In genomic region chr12:122454250-122454721, GRCh38 we compare ENCODE assay signal across 15 cellular contexts. TPM values are rescaled to one million over a fixed set of nuclear protein-coding genes. Genes with fewer than 3 reads are reported as not detected.
DNase-seq lines count a peak whose midpoint lies in the region; ATAC-seq, FAIRE-seq and TF ChIP-seq lines count a peak whose summit lies in the region.
"Had no signal": no experiment of that assay in that cellular context is flagged by ENCODE, and none has a peak within 500 bp of the region (broad histone marks: within the 10 kb centered on the region; RNA-seq: fewer than 3 reads in every experiment).

No MANE protein-coding gene starts in this region.

- H2BK120ac ChIP-seq in H1 (replicated peaks; ENCODE audit: low read depth, low read length), result no peak overlapping the region

- TF ChIP-seq RAD21 in H1 (IDR thresholded peaks at IDR 0.05 in 1 of 2, conservative IDR thresholded peaks at IDR 0.05 in 1 of 2; ENCODE audit: low read depth in 2 of 2, low read length in 2 of 2), result no peak

- no peak overlapping the region for H4K8ac ChIP-seq in H1 (ENCODE audit: extremely low read depth, insufficient read depth, low read length)

- no peaks in the 10 kb centered on the region for H4K20me1 ChIP-seq in OCI-LY3 (ENCODE audit: insufficient read depth, low read length)
- H4K20me1 ChIP-seq in H1 (replicated peaks in 1 of 2; ENCODE audit: control insufficient read depth in 1 of 2, insufficient read depth in 2 of 2, low read length in 2 of 2), result no peaks in the 10 kb centered on the region
- no peaks in the 10 kb centered on the region for H4K20me1 ChIP-seq in Karpas-422 (ENCODE audit: insufficient read depth, low read depth, low read length)

- H3K23me2 ChIP-seq in H1 (ENCODE audit: low read depth, low read length), result no peaks in the 10 kb centered on the region

- no peak overlapping the region for H3K4ac ChIP-seq in H1 (replicated peaks; ENCODE audit: insufficient read length, low read depth, low read length)

- TF ChIP-seq POLR2A in H1 (IDR thresholded peaks at IDR 0.05; ENCODE audit: control extremely low read depth in 1 of 2, low read depth in 2 of 2, low read length in 2 of 2), result no peak

- peak overlapping the region; percentile 99 for H3K27ac Mint-ChIP-seq in activated CD4-positive, alpha-beta T cell treated with anti-CD3 and anti-CD28 coated beads, Interleukin-2, amount 10 ng/mL, durations not matched to agents 7 days and 5 days
- peak overlapping the region; percentile 94 for H3K27ac Mint-ChIP-seq in stimulated activated effector memory CD8-positive, alpha-beta T cell treated with anti-CD3 and anti-CD28 coated beads, Interleukin-12 subunit alpha, Interleukin-12 subunit beta, amount 100 ng/mL, for 72 hours
- H3K27ac Mint-ChIP-seq: dendritic cell treated with granulocyte-macrophage colony-stimulating factor and Interleukin-4, amounts not matched to agents 40 ng/mL and 50 ng/mL, for 4 days had no signal

- H2BK15ac ChIP-seq in H1 (ENCODE audit: low read length), result no peak overlapping the region

- H3K4me3 Mint-ChIP-seq in activated CD4-positive, alpha-beta T cell treated with anti-CD3 and anti-CD28 coated beads, Interleukin-2, amount 10 ng/mL, durations not matched to agents 7 days and 5 days, result no peak overlapping the region
- peak overlapping the region; percentile 68 for H3K4me3 Mint-ChIP-seq in stimulated activated effector memory CD8-positive, alpha-beta T cell treated with anti-CD3 and anti-CD28 coated beads, Interleukin-12 subunit alpha, Interleukin-12 subunit beta, amount 100 ng/mL, for 72 hours
- H3K4me3 Mint-ChIP-seq: dendritic cell treated with granulocyte-macrophage colony-stimulating factor and Interleukin-4, amounts not matched to agents 40 ng/mL and 50 ng/mL, for 4 days had no signal

- no peak overlapping the region for H2BK5ac ChIP-seq in H1 (ENCODE audit: low read depth, low read length)

- H3K18ac ChIP-seq in H1 (ENCODE audit: extremely low read depth, low read length), result no peak overlapping the region

- no peak overlapping the region for H2BK20ac ChIP-seq in H1 (ENCODE audit: low read length)

- TF ChIP-seq EP300 in H1 (IDR thresholded peaks at IDR 0.05; ENCODE audit: borderline replicate concordance in 1 of 2, low read depth in 2 of 2, low read length in 2 of 2), result no peak

- no peaks in the 10 kb centered on the region for H3K27me3 Mint-ChIP-seq in activated CD4-positive, alpha-beta T cell treated with anti-CD3 and anti-CD28 coated beads, Interleukin-2, amount 10 ng/mL, durations not matched to agents 7 days and 5 days
- H3K27me3 Mint-ChIP-seq: dendritic cell treated with granulocyte-macrophage colony-stimulating factor and Interleukin-4, amounts not matched to agents 40 ng/mL and 50 ng/mL, for 4 days had no signal

- no peak overlapping the region for H4K91ac ChIP-seq in H1 (replicated peaks; ENCODE audit: insufficient read length, low read length)

- H3K4me1 Mint-ChIP-seq in activated CD4-positive, alpha-beta T cell treated with anti-CD3 and anti-CD28 coated beads, Interleukin-2, amount 10 ng/mL, durations not matched to agents 7 days and 5 days, result peaks cover 44% of the 10 kb centered on the region
- H3K4me1 Mint-ChIP-seq in stimulated activated effector memory CD8-positive, alpha-beta T cell treated with anti-CD3 and anti-CD28 coated beads, Interleukin-12 subunit alpha, Interleukin-12 subunit beta, amount 100 ng/mL, for 72 hours, result peaks cover 32% of the 10 kb centered on the region

- H3K36me3 ChIP-seq in OCI-LY3 (replicated peaks; ENCODE audit: low read depth, low read length) (no peaks in the 10 kb centered on the region), H1 (ENCODE audit: control insufficient read depth in 2 of 4, insufficient read depth in 4 of 4, low read length in 3 of 4) (no peaks in the 10 kb centered on the region), Karpas-422 (ENCODE audit: insufficient read depth, low read length) (no peaks in the 10 kb centered on the region), HAP-1 (replicated peaks) (no peaks in the 10 kb centered on the region)
- H3K36me3 ChIP-seq: right atrium auricular region had no signal

- no peaks in the 10 kb centered on the region for H3K79me1 ChIP-seq in H1 (ENCODE audit: low read depth, low read length)

- H3K23ac ChIP-seq in H1 (ENCODE audit: insufficient read length), result no peak overlapping the region

- TF ChIP-seq CTCF in OCI-LY3 (IDR thresholded peaks at IDR 0.05; ENCODE audit: low read depth, low read length), result no peak
- no peak for TF ChIP-seq CTCF in H1 (IDR thresholded peaks at IDR 0.05; ENCODE audit: control extremely low read depth in 1 of 3, insufficient read depth in 1 of 3, low read depth in 1 of 3, low read length in 3 of 3)

- no peak for DNase-seq in activated CD4-positive, alpha-beta T cell treated with anti-CD3 and anti-CD28 coated beads, Interleukin-2, amount 10 ng/mL, durations not matched to agents 7 days and 5 days
- DNase-seq in activated CD4-positive, alpha-beta T cell treated with anti-CD3 and anti-CD28 coated beads for 4 hours, result no peak
- DNase-seq in H1 (ENCODE audit: low read depth in 1 of 2, low spot score in 2 of 2) (no peak), Karpas-422 (no peak), HAP-1 (ENCODE audit: low spot score in 2 of 2) (no peak), EL (no peak)
- DNase-seq in stimulated activated effector memory CD8-positive, alpha-beta T cell treated with anti-CD3 and anti-CD28 coated beads, Interleukin-12 subunit alpha, Interleukin-12 subunit beta, amount 100 ng/mL, for 72 hours (ENCODE audit: low spot score in 2 of 2), result no peak
- DNase-seq: hippocampal formation, NCI-H2029 treated with DMSO at 0.1 percent for 48 hours, NCI-H748 treated with DMSO at 0.1 percent for 48 hours had no signal

- H3K27me3 ChIP-seq in OCI-LY3 (ENCODE audit: low read depth, low read length), result no peaks in the 10 kb centered on the region
- H3K27me3 ChIP-seq in H1 (replicated peaks in 1 of 4; ENCODE audit: control insufficient read depth in 3 of 4, extremely low read depth in 1 of 4, insufficient read depth in 3 of 4, low read length in 3 of 4), result no peaks in the 10 kb centered on the region
- no peaks in the 10 kb centered on the region for H3K27me3 ChIP-seq in Karpas-422 (ENCODE audit: low read length)
- no peaks in the 10 kb centered on the region for H3K27me3 ChIP-seq in HAP-1 (ENCODE audit: low read depth)
- H3K27me3 ChIP-seq: right atrium auricular region had no signal

- H3K4me3 ChIP-seq in OCI-LY3 (ENCODE audit: low read length) (no peak overlapping the region), H1 (ENCODE audit: extremely low read depth in 1 of 4, insufficient read depth in 2 of 4, low read depth in 3 of 4, low read length in 4 of 4) (no peak overlapping the region), Karpas-422 (ENCODE audit: low read length) (no peak overlapping the region), HAP-1 (no peak overlapping the region)
- H3K4me3 ChIP-seq: right atrium auricular region had no signal

- no peak overlapping the region for H4K5ac ChIP-seq in H1 (ENCODE audit: insufficient read length, low read depth, low read length)

- POLR2A ChIA-PET in activated CD4-positive, alpha-beta T cell treated with anti-CD3 and anti-CD28 coated beads, Interleukin-2, amount 10 ng/mL, durations not matched to agents 7 days and 5 days (lab: Charles Lee), result no interaction called here
- POLR2A ChIA-PET in H1 (lab: Charles Lee; ENCODE audit: partially characterized antibody), result interaction anchor here (1.2 kb wide), 1 partner anchor 54 kb away, joined by 5 read pairs; no protein-coding TSS in a partner anchor

- H2AFZ ChIP-seq in OCI-LY3 (ENCODE audit: low read depth, low read length) (peak overlapping the region; percentile 77; the same call in 1 of the 2 replicates), H1 (ENCODE audit: low read length) (peak overlapping the region; percentile 51; the same call in 1 of the 2 replicates), Karpas-422 (ENCODE audit: low read length) (no peak overlapping the region)

- 95% methylated on average over 12 of the region's 12 CpGs; no CpG with 5 or more reads in 1 of the 2 experiments for WGBS in H1 (ENCODE audit: extremely low coverage in 1 of 2, insufficient coverage in 1 of 2, insufficient read length in 1 of 2, insufficient replicate concordance in 2 of 2, low coverage in 1 of 2, low lambda C conversion rate in 2 of 2, missing lambda C conversion rate in 1 of 2), 2 experiments

- H3K9ac ChIP-seq in OCI-LY3 (ENCODE audit: low read length), result no peak overlapping the region
- no peak overlapping the region for H3K9ac ChIP-seq in H1 (replicated peaks in 1 of 4; ENCODE audit: extremely low read depth in 1 of 4, low read depth in 3 of 4, low read length in 3 of 4)
- no peak overlapping the region for H3K9ac ChIP-seq in Karpas-422 (ENCODE audit: low read length)

- H3K27ac ChIP-seq in OCI-LY3 (ENCODE audit: low read length) (no peak overlapping the region), H1 (ENCODE audit: low read depth, low read length) (no peak overlapping the region), Karpas-422 (ENCODE audit: low read length) (no peak overlapping the region)
- H3K27ac ChIP-seq: right atrium auricular region had no signal

- H3K14ac ChIP-seq in H1 (ENCODE audit: insufficient read length), result no peak overlapping the region

- H3K9me3 Mint-ChIP-seq in activated CD4-positive, alpha-beta T cell treated with anti-CD3 and anti-CD28 coated beads, Interleukin-2, amount 10 ng/mL, durations not matched to agents 7 days and 5 days, result no peaks in the 10 kb centered on the region
- no peaks in the 10 kb centered on the region for H3K9me3 Mint-ChIP-seq in stimulated activated effector memory CD8-positive, alpha-beta T cell treated with anti-CD3 and anti-CD28 coated beads, Interleukin-12 subunit alpha, Interleukin-12 subunit beta, amount 100 ng/mL, for 72 hours
- H3K9me3 Mint-ChIP-seq: dendritic cell treated with granulocyte-macrophage colony-stimulating factor and Interleukin-4, amounts not matched to agents 40 ng/mL and 50 ng/mL, for 4 days had no signal

- in situ Hi-C loops in HAP-1 (cut with MboI; ENCODE audit: low sequenced_read_pairs), result no loop called here

- H3K79me2 ChIP-seq in OCI-LY3 (ENCODE audit: low read length) (no peaks in the 10 kb centered on the region), H1 (ENCODE audit: control insufficient read depth in 1 of 2, insufficient read depth in 2 of 2, low read length in 2 of 2) (no peaks in the 10 kb centered on the region), Karpas-422 (ENCODE audit: low read length) (no peaks in the 10 kb centered on the region)

- no peak for FAIRE-seq in H1 (lab: Jason Lieb, UNC)
- FAIRE-seq: TTC549 had no signal

- CTCF ChIA-PET in activated CD4-positive, alpha-beta T cell treated with anti-CD3 and anti-CD28 coated beads, Interleukin-2, amount 10 ng/mL, durations not matched to agents 7 days and 5 days (lab: Charles Lee), result interaction anchor here (0.8 to 1.2 kb wide), 5 partner anchors 9 to 66 kb away, joined by 3 to 4 read pairs (median 4); no protein-coding TSS in a partner anchor
- CTCF ChIA-PET in H1 (lab: Charles Lee; ENCODE audit: partially characterized antibody), result interaction anchor here (1.0 to 1.3 kb wide), 2 partner anchors 54 to 63 kb away, joined by 3 to 4 read pairs; no protein-coding TSS in a partner anchor

- H3K9me3 ChIP-seq in OCI-LY3 (ENCODE audit: insufficient read depth, low read length) (no peaks in the 10 kb centered on the region), H1 (ENCODE audit: insufficient read depth in 2 of 2, low read depth in 1 of 2, low read length in 1 of 2) (no peaks in the 10 kb centered on the region), Karpas-422 (ENCODE audit: low read length) (no peaks in the 10 kb centered on the region), HAP-1 (no peaks in the 10 kb centered on the region)
- H3K9me3 ChIP-seq: right atrium auricular region had no signal

- no peak overlapping the region for H3K56ac ChIP-seq in H1 (replicated peaks; ENCODE audit: insufficient read length, low read depth, low read length)

- H2AK5ac ChIP-seq in H1 (ENCODE audit: low read depth, low read length), result no peak overlapping the region

- peaks cover 8% of the 10 kb centered on the region for H3K36me3 Mint-ChIP-seq in activated CD4-positive, alpha-beta T cell treated with anti-CD3 and anti-CD28 coated beads, Interleukin-2, amount 10 ng/mL, durations not matched to agents 7 days and 5 days (ENCODE audit: low read depth)
- H3K36me3 Mint-ChIP-seq in stimulated activated effector memory CD8-positive, alpha-beta T cell treated with anti-CD3 and anti-CD28 coated beads, Interleukin-12 subunit alpha, Interleukin-12 subunit beta, amount 100 ng/mL, for 72 hours, result peaks cover 8% of the 10 kb centered on the region

- no peak for ATAC-seq in stimulated activated effector memory CD8-positive, alpha-beta T cell treated with anti-CD3 and anti-CD28 coated beads, Interleukin-12 subunit alpha, Interleukin-12 subunit beta, amount 100 ng/mL, for 72 hours
- ATAC-seq: Right ventricle myocardium inferior had no signal

- H3K4me1 ChIP-seq in OCI-LY3 (ENCODE audit: low read length) (peaks cover 6% of the 10 kb centered on the region), H1 (replicated peaks in 1 of 4; ENCODE audit: control insufficient read depth in 3 of 4, insufficient read depth in 4 of 4, low read length in 3 of 4) (no peaks in the 10 kb centered on the region), Karpas-422 (ENCODE audit: low read length) (no peaks in the 10 kb centered on the region), HAP-1 (peaks cover 8% of the 10 kb centered on the region)
- H3K4me1 ChIP-seq: right atrium auricular region had no signal

- no peak overlapping the region for H2BK12ac ChIP-seq in H1 (ENCODE audit: low read depth, low read length)

- H3K4me2 ChIP-seq in OCI-LY3 (ENCODE audit: low read length) (no peak overlapping the region), H1 (ENCODE audit: insufficient read depth in 1 of 2, low read depth in 2 of 2, low read length in 2 of 2) (no peak overlapping the region), Karpas-422 (ENCODE audit: low read depth, low read length, poor library complexity, severe bottlenecking) (no peak overlapping the region)

- no peaks in the 10 kb centered on the region for H3K9me2 ChIP-seq in Karpas-422 (replicated peaks; ENCODE audit: insufficient read depth, low read length)

RNA-seq across cellular contexts. Expression of gene CLIP1, which starts 31.8 kb away (rescaled TPM):
- 10 to 100 TPM; 75.6 to 76.5 TPM for total RNA-seq in activated CD4-positive, alpha-beta T cell treated with anti-CD3 and anti-CD28 coated beads, Interleukin-2, amount 10 ng/mL, durations not matched to agents 7 days and 5 days
- 26.6 and 27.6 TPM in 2 replicates for total RNA-seq in H1 (2021; fragmentation: NEBNext Ultra II Directional; extraction: Animal tissue kit (Norgen Biotek cat#: 25700))
- 13.5 and 19.0 TPM in 2 replicates for polyA plus RNA-seq in H1 (2011; rRNA removed)
- 15.2 TPM for polyA plus RNA-seq in H1 (2011; cell fraction: cytosol; rRNA removed)
- polyA plus RNA-seq in H1 (2011; cell fraction: nucleus; rRNA removed), result 46.3 TPM
- 14.4 to 23.7 TPM (median 15.8 TPM) in 4 replicates for polyA plus RNA-seq in H1 (2012, experiment 1 of 2)
- 0.68 TPM for polyA plus RNA-seq in H1 (2012, experiment 2 of 2)
- polyA plus RNA-seq in H1 (2013, experiment 1 of 2), result 20.9 TPM
- polyA plus RNA-seq in H1 (2013, experiment 2 of 2), result 21.3 TPM
- 37.4 and 51.1 TPM in 2 replicates for polyA minus RNA-seq in H1 (2011; rRNA and poly(A)+ RNA removed)
- 18.9 TPM for polyA minus RNA-seq in H1 (2011; cell fraction: cytosol; rRNA and poly(A)+ RNA removed)
- polyA minus RNA-seq in H1 (2011; cell fraction: nucleus; rRNA and poly(A)+ RNA removed), result 39.8 TPM
- total RNA-seq in Karpas-422 (2014; rRNA removed; shearing (Covaris generic); ENCODE audit: low replicate concordance), result 16.0 and 18.0 TPM in 2 replicates

RNA-seq across cellular contexts. Expression of gene ZCCHC8, which starts 46.4 kb away (rescaled TPM):
- total RNA-seq in activated CD4-positive, alpha-beta T cell treated with anti-CD3 and anti-CD28 coated beads, Interleukin-2, amount 10 ng/mL, durations not matched to agents 7 days and 5 days, result 10 to 100 TPM; 45.1 to 50.2 TPM
- total RNA-seq in H1 (2021; fragmentation: NEBNext Ultra II Directional; extraction: Animal tissue kit (Norgen Biotek cat#: 25700)), result 27.4 and 28.9 TPM in 2 replicates
- polyA plus RNA-seq in H1 (2011; rRNA removed), result 12.1 and 13.8 TPM in 2 replicates
- polyA plus RNA-seq in H1 (2011; cell fraction: cytosol; rRNA removed), result 20.5 TPM
- 22.8 TPM for polyA plus RNA-seq in H1 (2011; cell fraction: nucleus; rRNA removed)
- polyA plus RNA-seq in H1 (2012, experiment 1 of 2), result 18.1 to 23.6 TPM (median 19.9 TPM) in 4 replicates
- polyA plus RNA-seq in H1 (2012, experiment 2 of 2), result 2.5 TPM
- 22.3 TPM for polyA plus RNA-seq in H1 (2013, experiment 1 of 2)
- polyA plus RNA-seq in H1 (2013, experiment 2 of 2), result 20.5 TPM
- polyA minus RNA-seq in H1 (2011; rRNA and poly(A)+ RNA removed), result 16.7 and 17.3 TPM in 2 replicates
- 12.0 TPM for polyA minus RNA-seq in H1 (2011; cell fraction: cytosol; rRNA and poly(A)+ RNA removed)
- polyA minus RNA-seq in H1 (2011; cell fraction: nucleus; rRNA and poly(A)+ RNA removed), result 12.4 TPM
- 30.8 and 35.3 TPM in 2 replicates for total RNA-seq in Karpas-422 (2014; rRNA removed; shearing (Covaris generic); ENCODE audit: low replicate concordance)
